Comparison of ENCODE assay signal across 1 cellular context in the genomic region with DNA sequence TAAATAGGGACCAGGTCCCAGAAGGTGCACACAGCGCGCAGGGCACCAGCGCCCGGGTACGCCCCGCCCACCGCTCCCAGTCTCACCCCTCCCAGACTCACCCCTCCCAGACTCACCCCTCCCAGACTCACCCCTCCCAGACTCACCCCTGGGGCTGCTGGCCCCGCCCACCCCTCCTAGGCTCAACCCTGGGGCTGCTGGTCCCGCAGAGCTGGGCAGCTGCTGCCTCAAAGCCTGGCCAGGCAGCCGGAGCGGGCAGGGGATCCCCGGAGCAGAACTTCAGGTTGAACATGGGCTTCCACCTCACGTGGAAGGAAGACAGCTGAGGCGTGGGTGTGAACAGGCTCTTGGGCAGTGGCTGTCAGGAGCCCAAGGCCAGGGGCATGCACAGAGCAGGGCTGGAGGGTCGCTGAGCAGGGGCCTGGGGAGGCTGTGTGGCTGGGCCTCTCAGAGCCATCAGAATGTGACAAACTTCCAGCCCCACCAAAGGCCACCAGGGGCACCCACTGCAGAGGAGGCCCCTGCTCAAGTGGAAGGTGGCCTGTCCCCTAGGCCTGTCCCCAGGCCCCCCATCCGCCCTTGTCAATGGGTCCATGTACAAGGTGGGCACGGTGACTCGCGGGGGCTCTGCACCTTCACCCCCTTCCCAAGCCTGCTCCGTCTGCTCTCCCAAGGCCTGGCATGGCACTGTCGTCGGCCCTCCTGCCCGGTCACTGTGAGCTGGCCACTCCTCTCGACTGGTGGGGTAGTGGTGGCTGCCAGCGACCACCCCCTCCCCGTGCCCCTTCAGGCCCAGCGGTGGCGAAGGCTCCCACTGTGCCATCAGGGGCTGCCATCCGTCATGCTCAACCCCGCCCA.
TF ChIP-seq lines count a peak whose summit lies in the region.

No MANE protein-coding gene starts in this region.

TF ChIP-seq in HepG2, 621 proteins besides CTCF, POLR2A, EP300 and RAD21:
- TF ChIP-seq ZSCAN25 (CRISPR knock-in tag; IDR thresholded peaks at IDR 0.05) = 0 out of 2 replicates have a peak, but pooled peaks have one; percentile 38
- TF ChIP-seq ZNF460 (CRISPR knock-in tag; IDR thresholded peaks at IDR 0.05; ENCODE audit: borderline replicate concordance) = no peak
TF ChIP-seq in HepG2: peak in this region for 1.
